Comparison of ENCODE assay signal across 9 cellular contexts in genomic region chr9:90641868-90642558, GRCh38. TPM values are rescaled to one million over a fixed set of nuclear protein-coding genes. Genes with fewer than 3 reads are reported as not detected.
DNase-seq lines count a peak whose midpoint lies in the region; ATAC-seq and TF ChIP-seq lines count a peak whose summit lies in the region.
"Had no signal": no experiment of that assay in that cellular context is flagged by ENCODE, and none has a peak within 500 bp of the region (broad histone marks: within the 10 kb centered on the region; RNA-seq: fewer than 3 reads in every experiment).

No MANE protein-coding gene starts in this region.

- H3K4me3 ChIP-seq in astrocyte of the spinal cord (ENCODE audit: low read depth, low read length), result peak overlapping the region; percentile 27
- H3K4me3 ChIP-seq in mesenchymal stem cell (ENCODE audit: insufficient read depth in 1 of 2, low read depth in 1 of 2, low read length in 2 of 2), result peak overlapping the region; percentile 79 to 82
- H3K4me3 ChIP-seq in stomach, result peak overlapping the region; percentile 25 to 50 (median 48)

- peak overlapping the region; percentile 71 for H3K9ac ChIP-seq in mesenchymal stem cell (ENCODE audit: low read length)

- H3K14ac ChIP-seq in mesenchymal stem cell (ENCODE audit: low read length in 2 of 2), result no peak overlapping the region

- no peak overlapping the region for H2BK120ac ChIP-seq in mesenchymal stem cell (ENCODE audit: low read depth, low read length)

- no peak overlapping the region for H3K4ac ChIP-seq in mesenchymal stem cell (ENCODE audit: low read depth in 1 of 2, low read length in 2 of 2)

- no peak overlapping the region for H3K27ac Mint-ChIP-seq in activated T-cell treated with anti-CD3 and anti-CD28 coated beads, Interleukin-2, amount 50 U/mL, for 72 hours

- no peak overlapping the region for H3K23ac ChIP-seq in mesenchymal stem cell (ENCODE audit: low read length in 2 of 2)

- H4K8ac ChIP-seq in mesenchymal stem cell (ENCODE audit: low read length), result no peak overlapping the region

- no peaks in the 10 kb centered on the region for H3K36me3 Mint-ChIP-seq in activated T-cell treated with anti-CD3 and anti-CD28 coated beads, Interleukin-2, amount 50 U/mL, for 72 hours (ENCODE audit: insufficient read depth in 2 of 2)

- no peak for TF ChIP-seq POLR2A in stomach (IDR thresholded peaks at IDR 0.05)

- TF ChIP-seq CTCF in astrocyte of the spinal cord (IDR thresholded peaks at IDR 0.05; ENCODE audit: low read depth, low read length) (no peak), stomach (IDR thresholded peaks at IDR 0.05) (no peak)

- in situ Hi-C loops in astrocyte of the spinal cord (cut with HindIII; ENCODE audit: low sequenced_read_pairs), result no loop called here

- peaks cover 2% of the 10 kb centered on the region for H3K79me1 ChIP-seq in mesenchymal stem cell (replicated peaks; ENCODE audit: low read length, poor library complexity, severe bottlenecking)

- intact Hi-C loops in stomach (cut with DNase I; ENCODE audit: low total_unique reads), result no loop called here

- no peak overlapping the region for H2BK12ac ChIP-seq in mesenchymal stem cell (ENCODE audit: low read length in 2 of 2)

- H3K18ac ChIP-seq in mesenchymal stem cell (ENCODE audit: low read depth in 1 of 2, low read length in 2 of 2), result no peak overlapping the region

- peaks cover 4% of the 10 kb centered on the region for H3K4me1 ChIP-seq in mesenchymal stem cell (ENCODE audit: control insufficient read depth, insufficient read depth, low read depth, low read length)
- peaks cover 0 to 18% (median 12%) of the 10 kb centered on the region in 4 donors for H3K4me1 ChIP-seq in stomach

- H3K36me3 ChIP-seq in mesenchymal stem cell (ENCODE audit: control insufficient read depth in 1 of 2, insufficient read depth in 2 of 2, low read depth in 1 of 2, low read length in 2 of 2), result no peaks in the 10 kb centered on the region
- no peaks in the 10 kb centered on the region for H3K36me3 ChIP-seq in stomach

- DNase-seq in activated T-cell treated with anti-CD3 and anti-CD28 coated beads, Interleukin-2, amount 50 U/mL, for 72 hours, result no peak
- DNase-seq in activated T-cell treated with anti-CD3 and anti-CD28 coated beads for 4 hours (no peak), astrocyte of the spinal cord (ENCODE audit: low read depth, low spot score) (peak; percentile 5), mesenchymal stem cell (peak; percentile 4), stomach (no peak), ecto neural progenitor cell (ENCODE audit: low spot score) (no peak), activated gamma-delta T cell treated with Interleukin-2 at 50 U/mL for 16 hours (no peak)

- peaks cover 58% of the 10 kb centered on the region for H3K27me3 Mint-ChIP-seq in activated T-cell treated with anti-CD3 and anti-CD28 coated beads, Interleukin-2, amount 50 U/mL, for 72 hours (ENCODE audit: low read depth)

- no peak for ATAC-seq in activated T-cell treated with anti-CD3 and anti-CD28 coated beads, Interleukin-2, amount 50 U/mL, for 72 hours (replicated peaks in 1 of 2)
- ATAC-seq in HG02884 (IDR thresholded peaks at IDR 0.05; ENCODE audit: unreplicated experiment), result no peak

- 56% methylated on average over 11 of the region's 11 CpGs for WGBS in mesenchymal stem cell
- 9 to 21% (median 13%) methylated on average over 11 of the region's 11 CpGs for WGBS in stomach, 5 donors

- H3K9me3 ChIP-seq in mesenchymal stem cell (ENCODE audit: control insufficient read depth, low read length) (no peaks in the 10 kb centered on the region), stomach (no peaks in the 10 kb centered on the region)

- H3K27me3 ChIP-seq in mesenchymal stem cell (ENCODE audit: control insufficient read depth in 1 of 2, insufficient read depth in 1 of 2, low read length in 2 of 2) (peaks cover 0 to 55% of the 10 kb centered on the region in 2 experiments), stomach (peaks cover 0 to 60% (median 13%) of the 10 kb centered on the region in 3 donors)

- peak overlapping the region; percentile 9 for H2BK5ac ChIP-seq in mesenchymal stem cell (ENCODE audit: low read depth, low read length, poor library complexity, severe bottlenecking)

- peak overlapping the region; percentile 98 for H3K27ac ChIP-seq in mesenchymal stem cell (ENCODE audit: low read length, poor library complexity, severe bottlenecking)
- H3K27ac ChIP-seq in stomach, result no peak overlapping the region

- peak overlapping the region; percentile 77 to 81 for H3K4me3 Mint-ChIP-seq in activated T-cell treated with anti-CD3 and anti-CD28 coated beads, Interleukin-2, amount 50 U/mL, for 72 hours

- H3K4me1 Mint-ChIP-seq in activated T-cell treated with anti-CD3 and anti-CD28 coated beads, Interleukin-2, amount 50 U/mL, for 72 hours (ENCODE audit: low read depth), result peaks cover 12% of the 10 kb centered on the region

- H3K4me2 ChIP-seq in mesenchymal stem cell (ENCODE audit: low read length, poor library complexity, severe bottlenecking), result no peak overlapping the region

- H2AFZ ChIP-seq in mesenchymal stem cell (ENCODE audit: low read depth, low read length), result no peak overlapping the region

- H2AK5ac ChIP-seq in mesenchymal stem cell (ENCODE audit: low read length, severe bottlenecking), result no peak overlapping the region

- TF ChIP-seq EP300 in stomach (IDR thresholded peaks at IDR 0.05), result no peak

- no peak overlapping the region for H4K91ac ChIP-seq in mesenchymal stem cell (ENCODE audit: low read length)

- no peaks in the 10 kb centered on the region for H3K9me3 Mint-ChIP-seq in activated T-cell treated with anti-CD3 and anti-CD28 coated beads, Interleukin-2, amount 50 U/mL, for 72 hours

- H2BK15ac ChIP-seq in mesenchymal stem cell (ENCODE audit: low read depth, poor library complexity, severe bottlenecking), result no peak overlapping the region

RNA-seq across cellular contexts. Expression of gene DIRAS2, which starts 0.6 kb away (rescaled TPM):
- under 1 TPM in 1 of 2 donors, not detected in 1; 0.05 TPM for total RNA-seq in activated T-cell treated with anti-CD3 and anti-CD28 coated beads, Interleukin-2, amount 50 U/mL, for 72 hours
- polyA plus RNA-seq in mesenchymal stem cell (2013, experiment 1 of 2), result 0.01 TPM
- polyA plus RNA-seq in mesenchymal stem cell (2013, experiment 2 of 2), result 0.10 TPM
- 1 to 10 TPM in 1 of 5 donors, under 1 TPM in 1, not detected in 3; 0.43 to 1.1 TPM for total RNA-seq in stomach
- under 1 TPM; 0.10 to 0.46 (median 0.44) TPM for polyA plus RNA-seq in stomach
- total RNA-seq: HT1080 had no signal

Comparison
In these comparisons a context has a peak if more than half of its experiments do, and no peak if none do; other contexts are left out.
1. DNase-seq: peak in astrocyte of the spinal cord (single experiment) and mesenchymal stem cell (single experiment); none in activated T-cell treated with anti-CD3 and anti-CD28 coated beads, Interleukin-2, amount 50 U/mL, for 72 hours (0 of 2), activated T-cell treated with anti-CD3 and anti-CD28 coated beads for 4 hours (single experiment), stomach (single experiment), ecto neural progenitor cell (single experiment) and activated gamma-delta T cell treated with Interleukin-2 at 50 U/mL for 16 hours (single experiment).
2. H3K4me3 ChIP-seq: peak in every context shown above with its lines; median percentile 80 in mesenchymal stem cell; 48 in stomach; 27 in astrocyte of the spinal cord.